Comparison of ENCODE assay signal across 8 cellular contexts in the genomic region with DNA sequence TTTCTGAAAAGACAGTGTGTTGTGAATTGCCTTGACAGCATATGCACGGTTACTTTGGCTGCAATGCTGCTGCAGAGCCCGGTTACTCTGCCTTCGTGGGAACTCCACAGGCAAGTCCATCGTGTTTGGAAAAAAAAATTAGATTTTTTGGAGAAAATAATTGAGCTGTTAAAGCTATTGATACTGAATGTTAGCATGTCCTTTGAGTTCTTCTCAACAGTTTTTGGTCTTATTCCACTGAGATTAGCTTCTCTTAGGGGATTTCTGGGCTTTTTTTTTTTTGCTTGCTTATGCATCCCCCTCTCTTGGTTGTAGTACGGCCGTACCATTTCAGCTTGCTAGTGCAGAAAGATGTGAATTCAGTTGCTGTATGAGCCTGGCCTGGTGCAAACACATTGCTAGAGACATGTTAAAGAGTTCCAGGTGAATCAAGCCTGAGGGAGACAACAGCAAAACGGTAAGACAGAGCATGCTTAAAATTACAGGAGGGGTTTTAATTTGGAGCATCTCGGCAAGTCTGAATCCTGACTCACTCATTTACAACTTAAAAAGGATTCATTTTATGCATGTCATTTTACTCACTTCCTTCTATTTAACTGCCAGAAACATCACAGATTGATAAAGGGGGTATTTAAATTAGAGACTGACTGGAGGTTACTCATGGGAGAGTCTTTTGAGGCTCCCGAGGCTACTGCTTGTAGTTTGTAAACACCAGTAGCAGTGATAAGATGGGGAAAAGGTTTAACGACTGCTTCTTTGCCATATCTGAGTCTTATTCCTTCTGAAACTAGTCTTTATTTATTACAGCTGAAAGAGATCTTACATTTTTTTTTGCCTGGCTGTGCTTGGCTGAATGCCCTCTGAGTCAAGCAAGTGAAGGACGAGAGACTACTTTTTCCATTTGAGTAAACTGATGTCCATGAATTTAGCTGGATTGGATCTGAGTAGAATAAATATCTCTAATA.
DNase-seq lines count a peak whose midpoint lies in the region; ATAC-seq lines count a peak whose summit lies in the region.

No MANE protein-coding gene starts in this region.

- DNase-seq in caudate nucleus (lab: John Stamatoyannopoulos, UW), result peak in 13 of 61 donors; percentile 3 to 73 (median 24)
- DNase-seq in occipital lobe (lab: John Stamatoyannopoulos, UW), result peak; percentile 22
- no peak for DNase-seq in GF-D8 (lab: John Stamatoyannopoulos, UW)
- DNase-seq in activated CD4-positive, alpha-beta memory T cell treated with anti-CD3 and anti-CD28 coated beads for 36 hours, result no peak
- no peak for DNase-seq in mucosa of gallbladder (ENCODE audit: low spot score)

- peak; percentile 38 for ATAC-seq in GM19372 (IDR thresholded peaks at IDR 0.05; ENCODE audit: low read depth, unreplicated experiment)
- peak; percentile 37 for ATAC-seq in HG03439 (IDR thresholded peaks at IDR 0.05; ENCODE audit: unreplicated experiment)

- H3K27me3 ChIP-seq in ACC112 (ENCODE audit: insufficient read depth, low read length), result no peaks in the 10 kb centered on the region

- CTCF ChIA-PET in activated CD4-positive, alpha-beta memory T cell treated with anti-CD3 and anti-CD28 coated beads for 36 hours (lab: Charles Lee), result interaction anchor here (0.7 kb wide), 1 partner anchor 14 kb away, joined by 3 read pairs; no protein-coding TSS in a partner anchor

- POLR2A ChIA-PET in activated CD4-positive, alpha-beta memory T cell treated with anti-CD3 and anti-CD28 coated beads for 36 hours (lab: Charles Lee), result no interaction called here

- no peaks in the 10 kb centered on the region for H3K36me3 ChIP-seq in ACC112 (ENCODE audit: insufficient read depth, low read length)

- no peaks in the 10 kb centered on the region for H3K4me1 Mint-ChIP-seq in activated CD4-positive, alpha-beta memory T cell treated with anti-CD3 and anti-CD28 coated beads for 36 hours (ENCODE audit: low read depth)

- peaks cover 17% of the 10 kb centered on the region for H3K4me1 ChIP-seq in ACC112 (ENCODE audit: control insufficient read depth, insufficient read depth, low read length, unreplicated experiment)

- peaks cover 56% of the 10 kb centered on the region for H3K79me2 ChIP-seq in ACC112 (ENCODE audit: control insufficient read depth, insufficient read depth, low read length, unreplicated experiment)

- 0 out of 2 replicates have a peak overlapping the region, but pooled peaks have one; percentile 2 for H3K4me3 ChIP-seq in ACC112 (ENCODE audit: low read depth, low read length)

- intact Hi-C loops in activated CD4-positive, alpha-beta memory T cell treated with anti-CD3 and anti-CD28 coated beads for 36 hours (cut with micrococcal nuclease), result no loop called here

- H3K27ac ChIP-seq in ACC112 (ENCODE audit: low read depth, low read length) (peak overlapping the region; percentile 19; the same call in 1 of the 2 replicates), caudate nucleus (ENCODE audit: low read depth, low read length) (peak overlapping the region; percentile 38)

- H3K27ac Mint-ChIP-seq in activated CD4-positive, alpha-beta memory T cell treated with anti-CD3 and anti-CD28 coated beads for 36 hours, result no peak overlapping the region

- no peaks in the 10 kb centered on the region for H3K36me3 Mint-ChIP-seq in activated CD4-positive, alpha-beta memory T cell treated with anti-CD3 and anti-CD28 coated beads for 36 hours

- H2AFZ ChIP-seq in ACC112 (ENCODE audit: low read length, unreplicated experiment), result no peak overlapping the region

- no peaks in the 10 kb centered on the region for H3K27me3 Mint-ChIP-seq in activated CD4-positive, alpha-beta memory T cell treated with anti-CD3 and anti-CD28 coated beads for 36 hours

- no peak overlapping the region for H3K4me3 Mint-ChIP-seq in activated CD4-positive, alpha-beta memory T cell treated with anti-CD3 and anti-CD28 coated beads for 36 hours

- H3K9me3 Mint-ChIP-seq in activated CD4-positive, alpha-beta memory T cell treated with anti-CD3 and anti-CD28 coated beads for 36 hours, result no peaks in the 10 kb centered on the region
